In the genomic region with DNA sequence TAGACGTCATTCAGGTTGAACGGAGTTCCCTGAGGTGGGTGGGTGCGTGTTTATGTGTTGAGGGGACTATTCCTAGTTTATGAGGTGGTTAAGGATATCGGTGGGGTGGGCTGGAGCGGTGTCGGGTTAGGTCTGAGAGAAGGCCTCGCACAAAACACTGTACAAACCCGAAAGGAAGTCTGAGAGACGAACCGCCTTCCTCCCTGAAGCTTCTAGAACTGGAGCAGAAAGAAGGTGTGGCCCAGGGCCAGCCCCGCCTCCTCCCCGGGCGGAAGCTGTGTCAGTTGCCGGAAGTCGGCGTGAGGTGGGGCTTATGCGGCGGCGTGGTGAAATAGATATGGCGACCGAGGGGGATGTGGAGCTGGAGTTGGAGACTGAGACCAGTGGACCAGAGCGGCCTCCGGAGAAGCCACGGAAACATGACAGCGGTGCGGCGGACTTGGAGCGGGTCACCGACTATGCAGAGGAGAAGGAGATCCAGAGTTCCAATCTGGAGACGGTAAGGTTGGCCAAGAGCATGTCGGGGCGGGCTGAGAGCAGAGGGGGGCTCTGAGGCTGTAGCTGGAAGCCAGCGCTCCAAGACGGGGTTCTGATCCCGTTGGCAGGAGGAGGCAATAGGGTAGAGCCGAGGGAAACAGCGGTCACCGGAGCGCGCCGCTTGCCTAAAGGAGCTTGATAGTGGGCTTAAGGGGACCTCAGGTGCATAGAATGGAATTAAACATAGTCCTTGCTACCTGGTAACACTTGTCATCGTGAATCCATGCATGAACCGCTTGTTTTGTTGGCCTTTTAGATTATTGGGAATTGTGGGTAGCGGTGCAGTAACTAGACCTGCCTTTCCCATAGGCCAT, we compare ENCODE assay signal across 8 cellular contexts. TPM values are rescaled to one million over a fixed set of nuclear protein-coding genes. Genes with fewer than 3 reads are reported as not detected.
DNase-seq lines count a peak whose midpoint lies in the region; ATAC-seq and TF ChIP-seq lines count a peak whose summit lies in the region.

A gene with protein sequence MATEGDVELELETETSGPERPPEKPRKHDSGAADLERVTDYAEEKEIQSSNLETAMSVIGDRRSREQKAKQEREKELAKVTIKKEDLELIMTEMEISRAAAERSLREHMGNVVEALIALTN (plus strand): TSS at position 314 of the 851 bp plus-strand sequence. CDS start 24 bp downstream, at position 338.

- dilution Hi-C loops in mammary epithelial cell (cut with HindIII; ENCODE audit: low sequenced_read_pairs), result no loop called here

- H4K20me1 ChIP-seq in mammary epithelial cell (ENCODE audit: insufficient read depth, low read length), result no peaks in the 10 kb centered on the region

- peak; percentile 88 for DNase-seq in NCI-H2227 (lab: John Stamatoyannopoulos, UW; ENCODE audit: unreplicated experiment)
- peak; percentile 77 for DNase-seq in mammary epithelial cell
- DNase-seq in iPS-NIHi7 (ENCODE audit: extremely low spot score), result peak; percentile 87
- peak; percentile 69 for DNase-seq in smooth muscle cell of the brain vasculature (ENCODE audit: low read depth, low spot score)

- peak within 1 kb of the TSS; percentile 74 for H3K4me2 ChIP-seq in mammary epithelial cell (ENCODE audit: insufficient read depth, low read depth, low read length)

- H3K9me3 ChIP-seq in mammary epithelial cell (replicated peaks; ENCODE audit: insufficient read depth, low read length), result no peaks in the 10 kb centered on the region

- peaks cover 24% of the 10 kb centered on the region for H3K36me3 ChIP-seq in mammary epithelial cell (ENCODE audit: insufficient read depth, low read length)

- WGBS in mammary epithelial cell (ENCODE audit: low coverage, missing lambda C conversion rate), result 5% methylated on average over 27 of the region's 44 CpGs

- peak within 1 kb of the TSS; percentile 98 for H3K27ac ChIP-seq in 22Rv1
- peak within 1 kb of the TSS; percentile 58 for H3K27ac ChIP-seq in mammary epithelial cell (ENCODE audit: insufficient read depth, low read depth, low read length)

- H3K4me1 ChIP-seq in mammary epithelial cell (ENCODE audit: insufficient read depth, low read length), result peaks cover 26% of the 10 kb centered on the region

- H3K79me2 ChIP-seq in mammary epithelial cell (ENCODE audit: insufficient read depth, low read length), result peaks cover 20% of the 10 kb centered on the region

- intact Hi-C loops in mammary epithelial cell (cut with micrococcal nuclease), result no loop called here

- peak within 1 kb of the TSS; percentile 88 for H2AFZ ChIP-seq in mammary epithelial cell (ENCODE audit: low read depth, low read length)

- TF ChIP-seq CTCF in 22Rv1 (IDR thresholded peaks at IDR 0.05) (no peak), WI38 (IDR thresholded peaks at IDR 0.05; ENCODE audit: low read depth, low read length) (no peak), mammary epithelial cell (conservative IDR thresholded peaks at IDR 0.05 in 1 of 2, IDR thresholded peaks at IDR 0.05 in 1 of 2; ENCODE audit: extremely low read depth in 1 of 2, insufficient read depth in 1 of 2, low read depth in 1 of 2, low read length in 2 of 2) (no peak)

- peak within 1 kb of the TSS; percentile 76 for H3K9ac ChIP-seq in mammary epithelial cell (ENCODE audit: insufficient read depth, low read length)

- peak; percentile 50 for ATAC-seq in GM18519 (IDR thresholded peaks at IDR 0.05; ENCODE audit: low FRiP score, unreplicated experiment)
- peak; percentile 55 for ATAC-seq in HG03060 (IDR thresholded peaks at IDR 0.05; ENCODE audit: low read depth, unreplicated experiment)

- BruUV-seq in mammary epithelial cell (replicated peaks; lab: Mats Ljungman, UMichigan), result TSS peak; percentile 59

- H3K4me3 ChIP-seq in WI38 (ENCODE audit: low read depth, low read length), result peak within 1 kb of the TSS; percentile 92
- H3K4me3 ChIP-seq in mammary epithelial cell (replicated peaks in 1 of 3; ENCODE audit: insufficient read depth in 1 of 3, low read depth in 2 of 3, low read length in 3 of 3), result peak within 1 kb of the TSS; percentile 77 to 90 (median 83)

- in situ Hi-C loops in mammary epithelial cell (cut with MboI; ENCODE audit: low sequenced_read_pairs in 2 of 2), result no loop called here

- no peaks in the 10 kb centered on the region for H3K27me3 ChIP-seq in mammary epithelial cell (ENCODE audit: insufficient read depth, low read length)

- CTCF ChIA-PET in mammary epithelial cell (lab: Charles Lee; ENCODE audit: low non-redundant PET), result interaction anchor here (0.6 kb wide), 1 partner anchor 21 kb away, joined by 16 read pairs; no protein-coding TSS in a partner anchor

RNA-seq across cellular contexts. Expression of the gene that starts here (rescaled TPM):
- 10 to 100 TPM in 1 of 2 donors, 1 to 10 TPM in 1; 5.5 to 20.2 TPM for total RNA-seq in mammary epithelial cell
- 4.1 TPM for polyA plus RNA-seq in mammary epithelial cell
- polyA minus RNA-seq in mammary epithelial cell, result 14.8 TPM

Comparison
In these comparisons a context has a peak if more than half of its experiments do, and no peak if none do; other contexts are left out.
1. Peak in every context shown above with its lines: DNase-seq, ATAC-seq, H3K4me3 ChIP-seq and H3K27ac ChIP-seq.